ENCODE assay signal across 9 cellular contexts in the genomic region with DNA sequence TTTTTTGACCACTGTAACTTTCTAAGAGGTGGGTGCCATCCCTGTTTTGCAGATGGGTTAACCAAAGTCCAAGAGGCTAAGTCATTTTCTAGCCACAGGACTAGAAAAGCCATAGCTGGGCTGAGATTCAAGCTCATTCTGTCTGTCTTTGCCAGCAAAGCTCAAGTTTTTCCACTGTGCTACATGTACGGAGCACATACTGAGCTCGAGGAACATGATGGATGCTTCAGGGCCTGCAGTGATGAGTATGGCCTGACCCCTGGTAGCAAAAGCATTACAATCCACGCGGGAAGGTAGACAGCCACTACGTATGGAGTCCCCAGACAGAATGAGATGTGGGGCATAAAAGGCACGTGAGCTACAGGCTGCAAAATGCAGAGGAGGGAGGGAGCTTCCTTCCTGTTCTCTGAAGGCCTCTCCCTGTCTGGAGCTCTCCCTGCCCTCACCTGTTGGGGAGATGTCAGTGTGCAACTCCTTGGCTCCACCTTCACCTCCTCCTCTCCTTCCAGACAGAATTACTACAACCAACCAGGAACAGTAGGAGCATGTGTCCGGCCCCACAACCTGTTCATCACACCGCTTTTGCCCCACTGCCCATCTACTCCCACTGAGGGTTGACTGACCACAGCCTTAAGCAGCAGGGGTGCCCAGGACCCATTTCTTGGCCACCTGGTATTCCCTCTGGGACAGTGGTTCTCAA. TPM values are rescaled to one million over a fixed set of nuclear protein-coding genes. Genes with fewer than 3 reads are reported as not detected.
DNase-seq lines count a peak whose midpoint lies in the region; ATAC-seq and TF ChIP-seq lines count a peak whose summit lies in the region.
"Had no signal": no experiment of that assay in that cellular context is flagged by ENCODE, and none has a peak within 500 bp of the region (broad histone marks: within the 10 kb centered on the region; RNA-seq: fewer than 3 reads in every experiment).

No MANE protein-coding gene starts in this region.

- H3K36me3 ChIP-seq in upper lobe of right lung, result no peaks in the 10 kb centered on the region

- intact Hi-C loops in cardiac septum (cut with DNase I), result no loop called here
- intact Hi-C loops in Right ventricle myocardium superior (cut with DNase I), result no loop called here
- intact Hi-C loops in left colon (cut with DNase I, micrococcal nuclease), result no loop called here
- intact Hi-C loops in upper lobe of right lung (cut with DNase I), result no loop called here

- H3K36me3 Mint-ChIP-seq in activated naive CD4-positive, alpha-beta T cell treated with anti-CD3 and anti-CD28 coated beads, Interleukin-2, amount 50 U/mL, for 72 hours, result peaks cover 0 to 21% of the 10 kb centered on the region in 2 donors

- DNase-seq in cardiac septum (ENCODE audit: low spot score) (peak; percentile 66), Right ventricle myocardium superior (no peak), left colon (peak in 1 of 2 donors; percentile 15), upper lobe of right lung (no peak), ACHN (no peak), Ammon's horn (ENCODE audit: low spot score) (no peak)
- DNase-seq in activated naive CD4-positive, alpha-beta T cell treated with anti-CD3 and anti-CD28 coated beads, Interleukin-2, amount 50 U/mL, for 72 hours (ENCODE audit: low spot score in 2 of 2), result no peak
- DNase-seq: Caco-2 had no signal

- H3K9me3 Mint-ChIP-seq in activated naive CD4-positive, alpha-beta T cell treated with anti-CD3 and anti-CD28 coated beads, Interleukin-2, amount 50 U/mL, for 72 hours, result no peaks in the 10 kb centered on the region

- no peak for TF ChIP-seq CTCF in upper lobe of right lung (IDR thresholded peaks at IDR 0.05)

- H3K27ac Mint-ChIP-seq in activated naive CD4-positive, alpha-beta T cell treated with anti-CD3 and anti-CD28 coated beads, Interleukin-2, amount 50 U/mL, for 72 hours, result peak overlapping the region; percentile 87 to 88

- ATAC-seq in Right ventricle myocardium superior (ENCODE audit: poor library complexity) (no peak), left colon (peak; percentile 12), upper lobe of right lung (no peak), HG02623 (IDR thresholded peaks at IDR 0.05; ENCODE audit: unreplicated experiment) (no peak)
- ATAC-seq in activated naive CD4-positive, alpha-beta T cell treated with anti-CD3 and anti-CD28 coated beads, Interleukin-2, amount 50 U/mL, for 72 hours, result peak in 1 of 2 donors; percentile 23

- in situ Hi-C loops in ACHN (cut with HindIII; ENCODE audit: low pct_ligation_motif_present, low pct_unique_long_range_greater_than_20kb, low sequenced_read_pairs), result no loop called here

- H3K4me3 ChIP-seq in upper lobe of right lung, result no peak overlapping the region

- peak overlapping the region; percentile 91 for H3K27ac ChIP-seq in upper lobe of right lung

- H3K27me3 ChIP-seq in upper lobe of right lung, result no peaks in the 10 kb centered on the region

- H3K9me3 ChIP-seq in upper lobe of right lung, result no peaks in the 10 kb centered on the region
- H3K9me3 ChIP-seq: Caco-2 had no signal

- peaks cover 99% of the 10 kb centered on the region for H3K4me1 ChIP-seq in upper lobe of right lung
- H3K4me1 ChIP-seq: Caco-2 had no signal

RNA-seq across cellular contexts. Expression of a gene that starts 16.4 kb away (rescaled TPM):
- total RNA-seq in cardiac septum (25.4 TPM), Right ventricle myocardium superior (29.1 TPM), left colon (1 to 10 TPM; 5.0 to 5.1 TPM), upper lobe of right lung (34.4 TPM)
- total RNA-seq in activated naive CD4-positive, alpha-beta T cell treated with anti-CD3 and anti-CD28 coated beads, Interleukin-2, amount 50 U/mL, for 72 hours, result 10 to 100 TPM; 19.6 to 26.1 TPM

RNA-seq across cellular contexts. Expression of a gene that starts 31.8 kb away (rescaled TPM):
- total RNA-seq in cardiac septum, result 2.7 TPM
- total RNA-seq in Right ventricle myocardium superior, result 2.2 TPM
- 1 to 10 TPM; 1.3 to 1.5 TPM for total RNA-seq in activated naive CD4-positive, alpha-beta T cell treated with anti-CD3 and anti-CD28 coated beads, Interleukin-2, amount 50 U/mL, for 72 hours
- under 1 TPM; 0.09 to 0.20 TPM for total RNA-seq in left colon
- total RNA-seq in upper lobe of right lung, result 0.14 TPM
- total RNA-seq: Caco-2 had no signal

RNA-seq across cellular contexts. Expression of a gene that starts 52.9 kb away (rescaled TPM):
- total RNA-seq in cardiac septum (0.67 TPM), Right ventricle myocardium superior (1.0 TPM), left colon (10 to 100 TPM; 13.7 to 27.9 TPM), upper lobe of right lung (9.1 TPM)
- 1 to 10 TPM; 1.4 to 1.6 TPM for total RNA-seq in activated naive CD4-positive, alpha-beta T cell treated with anti-CD3 and anti-CD28 coated beads, Interleukin-2, amount 50 U/mL, for 72 hours
